8 cellular contexts compared by ENCODE assay signal in the genomic region with DNA sequence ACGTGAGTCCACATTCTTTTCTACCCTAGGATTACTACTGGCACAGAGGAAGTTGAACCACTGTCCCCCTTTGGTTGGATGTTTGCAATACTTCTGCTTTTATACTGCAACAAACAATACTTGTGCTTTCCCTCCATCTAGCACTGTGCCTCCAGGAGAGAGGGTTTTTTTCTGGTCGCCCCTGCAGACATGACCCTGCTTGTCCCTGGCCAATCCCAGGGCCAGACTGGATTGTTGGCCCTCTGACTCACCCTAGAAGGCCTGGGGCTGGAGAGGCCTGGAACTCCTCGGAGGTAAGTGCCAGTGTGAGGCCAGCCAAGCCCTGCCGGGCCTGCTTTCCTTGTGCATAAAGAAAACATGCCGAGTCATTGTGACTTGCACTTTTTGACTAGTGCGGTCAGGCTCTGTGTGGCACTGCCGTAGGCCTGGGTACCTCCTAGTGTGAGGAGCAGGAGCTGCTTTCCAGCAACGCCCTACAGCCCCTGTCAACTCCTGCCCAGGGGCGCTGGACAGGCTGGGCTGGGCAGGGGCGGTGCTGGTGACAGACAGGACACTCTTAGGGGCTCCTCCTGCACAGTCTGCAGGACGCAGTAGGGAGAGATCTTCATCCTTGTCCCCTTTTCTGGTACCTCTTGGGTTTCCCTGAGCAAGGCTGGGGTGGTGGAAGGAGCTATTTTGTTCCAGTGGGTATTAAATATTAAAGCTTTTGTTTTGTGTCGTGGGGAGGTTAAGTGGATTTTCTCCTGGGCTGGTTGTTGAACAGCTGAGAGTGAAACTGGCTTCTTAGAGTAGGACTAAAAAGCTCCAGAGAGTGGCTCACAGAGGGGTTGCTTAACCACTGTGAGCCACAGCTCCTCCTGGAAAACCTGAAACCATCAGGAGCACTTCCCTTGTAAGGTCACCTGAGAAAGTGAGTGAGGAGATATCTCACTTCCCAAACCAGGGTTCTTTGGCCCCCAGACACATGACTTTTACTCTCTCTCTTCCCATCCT. TPM values are rescaled to one million over a fixed set of nuclear protein-coding genes. Genes with fewer than 3 reads are reported as not detected.
A peak's percentile ranks its signal among the peaks of the same experiment; 100 is the strongest.
DNase-seq lines count a peak whose midpoint lies in the region; ATAC-seq, FAIRE-seq and TF ChIP-seq lines count a peak whose summit lies in the region.

No MANE protein-coding gene starts in this region.

- FAIRE-seq in keratinocyte (lab: Jason Lieb, UNC): peak; percentile 96

- H2AFZ ChIP-seq in keratinocyte (ENCODE audit: control insufficient read depth, low read length): peak overlapping the region; percentile 59

- peak overlapping the region; percentile 83 for H3K27ac ChIP-seq in keratinocyte (ENCODE audit: control insufficient read depth, insufficient read depth, low read length)
- H3K27ac ChIP-seq in skin epidermis: peak overlapping the region in 18 of 21 experiments; percentile 17 to 79 (median 70)

- no peaks in the 10 kb centered on the region for H3K9me3 ChIP-seq in keratinocyte (ENCODE audit: control insufficient read depth, low read depth, low read length)

- H4K20me1 ChIP-seq in keratinocyte (ENCODE audit: control insufficient read depth, extremely low read depth, insufficient read depth, low read length): no peaks in the 10 kb centered on the region

- H3K36me3 Mint-ChIP-seq in central memory CD8-positive, alpha-beta T cell (ENCODE audit: insufficient read depth): no peaks in the 10 kb centered on the region

- no peaks in the 10 kb centered on the region for H3K27me3 ChIP-seq in keratinocyte (ENCODE audit: control insufficient read depth, extremely low read depth, insufficient read depth, low read length)

- H3K4me3 ChIP-seq in AG09309 (ENCODE audit: control insufficient read depth, low read depth, low read length): no peak overlapping the region
- H3K4me3 ChIP-seq in keratinocyte (ENCODE audit: control insufficient read depth in 2 of 3, extremely low read depth in 1 of 3, insufficient read depth in 2 of 3, low read depth in 1 of 3, low read length in 3 of 3): peak overlapping the region in 2 of 3 experiments; percentile 6 to 26
- H3K4me3 ChIP-seq in skin epidermis: no peak overlapping the region

- H3K9ac ChIP-seq in keratinocyte (ENCODE audit: control insufficient read depth, extremely low read depth, insufficient read depth, low read length): peak overlapping the region; percentile 68

- H3K79me2 ChIP-seq in keratinocyte (ENCODE audit: control insufficient read depth, insufficient read depth, low read length): no peaks in the 10 kb centered on the region

- no peaks in the 10 kb centered on the region for H3K4me1 Mint-ChIP-seq in central memory CD8-positive, alpha-beta T cell

- H3K27ac Mint-ChIP-seq in central memory CD8-positive, alpha-beta T cell (ENCODE audit: low read depth): peak overlapping the region; percentile 57

- H3K36me3 ChIP-seq in keratinocyte (ENCODE audit: control insufficient read depth in 2 of 2, extremely low read depth in 1 of 2, insufficient read depth in 2 of 2, low read length in 2 of 2): no peaks in the 10 kb centered on the region

- TF ChIP-seq CTCF in AG09309 (IDR thresholded peaks at IDR 0.05; ENCODE audit: control insufficient read depth, insufficient read depth, low read depth, low read length, missing control alignments): no peak
- TF ChIP-seq CTCF in keratinocyte (optimal IDR thresholded peaks at IDR 0.05 in 1 of 3, IDR thresholded peaks at IDR 0.05 in 1 of 3, conservative IDR thresholded peaks at IDR 0.05 in 1 of 3; ENCODE audit: extremely low read depth in 1 of 3, insufficient read depth in 2 of 3, low read length in 3 of 3): peak in 1 of 3 experiments; percentile 22

- H3K4me2 ChIP-seq in keratinocyte (ENCODE audit: control insufficient read depth, extremely low read depth, insufficient read depth, low read depth, low read length): peak overlapping the region; percentile 76

- H3K4me1 ChIP-seq in keratinocyte (ENCODE audit: control insufficient read depth, extremely low read depth, insufficient read depth, low read length): peaks cover 25% of the 10 kb centered on the region

- peaks cover 4% of the 10 kb centered on the region for H3K27me3 Mint-ChIP-seq in central memory CD8-positive, alpha-beta T cell

- H3K9me3 Mint-ChIP-seq in central memory CD8-positive, alpha-beta T cell: no peaks in the 10 kb centered on the region

- H3K4me3 Mint-ChIP-seq in central memory CD8-positive, alpha-beta T cell: no peak overlapping the region

- no peaks in the 10 kb centered on the region for H3K9me1 ChIP-seq in keratinocyte (ENCODE audit: control insufficient read depth, extremely low read depth, insufficient read depth, low read length)

- ATAC-seq in GM18861 (IDR thresholded peaks at IDR 0.05; ENCODE audit: unreplicated experiment): peak; percentile 59
- ATAC-seq in central memory CD8-positive, alpha-beta T cell (replicated peaks; ENCODE audit: extremely low read depth, poor library complexity, severe bottlenecking): no peak

- DNase-seq in AG09309 (ENCODE audit: low read depth) (peak; percentile 97), HuH-7.5 (ENCODE audit: low spot score) (peak; percentile 19), RPMI8226 (peak; percentile 97), keratinocyte (ENCODE audit: low read depth, low spot score) (peak; percentile 99), NCI-H187 treated with DMSO at 0.1 percent for 48 hours (lab: John Stamatoyannopoulos, UW) (no peak)
- DNase-seq in central memory CD8-positive, alpha-beta T cell (ENCODE audit: low spot score in 2 of 2): no peak

- dilution Hi-C loops in keratinocyte (cut with MboI; ENCODE audit: extremely low pct_ligation_motif_present, low sequenced_read_pairs): no loop called here

RNA-seq across cellular contexts. Expression of a gene that starts 14.4 kb away (rescaled TPM):
- 225 to 282 TPM (median 266 TPM) in 3 replicates for polyA plus RNA-seq in keratinocyte
- polyA plus RNA-seq in keratinocyte (2011; ENCODE audit: low read depth): 49.0 TPM
- polyA plus RNA-seq in keratinocyte (2011; cell fraction: cytosol; rRNA removed): 157 and 279 TPM in 2 replicates
- 177 and 237 TPM in 2 replicates for polyA plus RNA-seq in keratinocyte (2011; cell fraction: nucleus; rRNA removed)
- polyA plus RNA-seq in keratinocyte (2012; ENCODE audit: low replicate concordance): 176 and 519 TPM in 2 replicates
- 167 to 388 TPM (median 197 TPM) in 3 replicates for polyA minus RNA-seq in keratinocyte
- 270 TPM for polyA minus RNA-seq in keratinocyte (2011; cell fraction: cytosol; rRNA and poly(A)+ RNA removed)
- 129 and 143 TPM in 2 replicates for polyA minus RNA-seq in keratinocyte (2011; cell fraction: nucleus; rRNA and poly(A)+ RNA removed)

Comparison
In these comparisons a context has a peak if more than half of its experiments do, and no peak if none do; other contexts are left out.
1. DNase-seq: peak in AG09309 (single experiment), HuH-7.5 (single experiment), RPMI8226 (single experiment) and keratinocyte (single experiment); none in central memory CD8-positive, alpha-beta T cell (0 of 2) and NCI-H187 treated with DMSO at 0.1 percent for 48 hours (single experiment).
2. H3K4me3 ChIP-seq: peak in keratinocyte (2 of 3); none in AG09309 (single experiment) and skin epidermis (0 of 7).